Comparison of ENCODE assay signal across 21 cellular contexts in the genomic region with DNA sequence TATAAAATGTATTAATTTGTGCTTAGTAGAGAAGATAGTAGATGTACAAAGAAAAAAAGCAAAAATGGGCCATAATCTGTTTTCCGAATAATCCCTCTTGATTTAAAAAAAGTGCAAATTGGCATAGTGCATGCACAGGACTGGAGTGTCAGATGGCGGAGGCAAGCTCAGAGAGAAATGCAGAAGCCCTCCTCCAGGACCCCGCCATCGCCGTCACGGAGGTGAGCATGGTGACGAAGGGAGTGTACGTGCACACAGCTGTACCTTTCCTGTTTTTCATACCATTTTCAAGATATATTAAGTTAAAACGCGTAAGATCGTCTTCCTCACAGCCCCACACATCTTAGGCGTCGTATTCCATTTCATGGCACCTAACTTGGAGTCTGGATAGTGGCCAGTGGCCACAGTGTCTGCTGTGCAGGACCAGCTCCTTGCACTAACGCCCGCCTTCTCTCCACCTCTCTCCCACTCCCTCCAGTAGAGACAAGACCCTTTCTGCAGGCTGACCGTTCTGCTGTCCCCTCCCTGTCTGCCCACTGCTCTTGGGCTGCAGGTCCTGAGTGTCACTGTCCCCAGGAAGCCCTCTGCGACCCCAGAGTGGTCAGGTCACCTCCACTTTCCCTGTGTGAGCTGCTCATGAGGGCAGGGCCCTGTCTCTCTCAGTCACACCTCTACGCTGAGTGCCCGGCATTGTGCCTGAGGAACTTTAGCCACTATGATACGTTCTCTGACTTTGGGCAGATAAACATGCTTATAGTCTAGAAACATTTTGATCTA.
"Had no signal": no experiment of that assay in that cellular context is flagged by ENCODE, and none has a peak within 500 bp of the region (broad histone marks: within the 10 kb centered on the region; RNA-seq: fewer than 3 reads in every experiment).

No MANE protein-coding gene starts in this region.

- H3K4me3 ChIP-seq: MG63 had no signal

- DNase-seq: IMR-90, Karpas-422, KG1, MG63, NCI-H1092, NCI-H1105 treated with DMSO at 0.1 percent for 48 hours, NCI-H1417 treated with DMSO at 0.1 percent for 48 hours, NCI-H146, NCI-H1694 treated with DMSO at 0.1 percent for 48 hours, NCI-H1930, NCI-H2081, NCI-H2107, NCI-H226, NCI-H446, NCI-H510A, NCI-H524 treated with DMSO at 0.1 percent for 48 hours, NCI-H69, NCI-H774, RPMI8226, SHP77, SK-N-SH had no signal

- H3K9me3 ChIP-seq: MG63, SK-N-SH had no signal

- H3K36me3 ChIP-seq: MG63 had no signal

- H3K4me2 ChIP-seq: SK-N-SH had no signal

- H3K9ac ChIP-seq: SK-N-SH had no signal

- H3K27me3 ChIP-seq: MG63 had no signal
